28 cellular contexts compared by ENCODE assay signal in the genomic region with DNA sequence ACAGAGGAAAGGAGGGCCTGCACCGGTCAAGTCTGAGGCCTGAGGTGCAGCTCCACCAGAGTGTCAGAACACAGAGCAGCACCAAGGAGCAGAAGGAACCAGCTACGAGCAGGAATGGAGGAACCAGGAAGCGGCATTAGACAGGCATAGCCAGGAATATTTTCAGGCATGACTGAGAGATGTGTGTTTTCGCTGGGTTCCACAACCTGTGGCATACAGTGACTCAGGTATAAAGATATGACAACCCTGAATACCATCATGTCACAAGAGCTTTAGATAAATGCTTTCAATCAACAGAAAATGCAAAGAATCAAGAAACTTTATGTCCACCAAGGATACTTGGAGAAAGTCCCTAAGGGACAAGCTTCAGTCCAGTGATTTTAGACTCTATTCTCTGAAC.
"Had no signal": no experiment of that assay in that cellular context is flagged by ENCODE, and none has a peak within 500 bp of the region (broad histone marks: within the 10 kb centered on the region; RNA-seq: fewer than 3 reads in every experiment).

No MANE protein-coding gene starts in this region.

- H3K9me3 ChIP-seq: stomach, suprapubic skin, testis, thoracic aorta, thyroid gland, tibial artery, transverse colon, upper lobe of left lung, upper lobe of right lung, uterus, vagina had no signal

- H3K27me3 ChIP-seq: stomach, suprapubic skin, testis, thyroid gland, tibial artery, transverse colon, upper lobe of left lung, upper lobe of right lung, uterus, vagina had no signal

- H3K4me3 Mint-ChIP-seq: stimulated activated effector memory CD8-positive, alpha-beta T cell treated with anti-CD3 and anti-CD28 coated beads, Interleukin-12 subunit alpha, Interleukin-12 subunit beta, amount 100 ng/mL, for 72 hours; stimulated activated memory B cell treated with anti-CD40 and anti-IgM and Interleukin-4, amounts not matched to agents 10 μg/mL and 1 μg/mL and 100 μg/mL, for 72 hours; stimulated activated naive B cell treated with anti-CD40 and anti-IgM and Interleukin-4, amounts not matched to agents 10 μg/mL and 1 μg/mL and 100 μg/mL, for 72 hours; stimulated activated naive CD8-positive, alpha-beta T cell treated with anti-CD3 and anti-CD28 coated beads, Interleukin-15, amount 100 ng/mL, for 72 hours; stimulated activated naive CD8-positive, alpha-beta T cell treated with anti-CD3 and anti-CD28 coated beads, Interleukin-15, Interleukin-2, amounts not matched to agents 100 ng/mL and 50 ng/mL, for 24 hours; type B pancreatic cell had no signal

- H3K9me3 Mint-ChIP-seq: stimulated activated effector memory CD8-positive, alpha-beta T cell treated with anti-CD3 and anti-CD28 coated beads, Interleukin-12 subunit alpha, Interleukin-12 subunit beta, amount 100 ng/mL, for 72 hours; stimulated activated memory B cell treated with anti-CD40 and anti-IgM and Interleukin-4, amounts not matched to agents 10 μg/mL and 1 μg/mL and 100 μg/mL, for 72 hours; stimulated activated naive B cell treated with anti-CD40 and anti-IgM and Interleukin-4, amounts not matched to agents 10 μg/mL and 1 μg/mL and 100 μg/mL, for 72 hours; stimulated activated naive CD8-positive, alpha-beta T cell treated with anti-CD3 and anti-CD28 coated beads, Interleukin-15, amount 100 ng/mL, for 72 hours; stimulated activated naive CD8-positive, alpha-beta T cell treated with anti-CD3 and anti-CD28 coated beads, Interleukin-15, Interleukin-2, amounts not matched to agents 100 ng/mL and 50 ng/mL, for 24 hours; type B pancreatic cell had no signal

- H3K4me1 Mint-ChIP-seq: stimulated activated effector memory CD8-positive, alpha-beta T cell treated with anti-CD3 and anti-CD28 coated beads, Interleukin-12 subunit alpha, Interleukin-12 subunit beta, amount 100 ng/mL, for 72 hours; stimulated activated memory B cell treated with anti-CD40 and anti-IgM and Interleukin-4, amounts not matched to agents 10 μg/mL and 1 μg/mL and 100 μg/mL, for 72 hours; stimulated activated naive B cell treated with anti-CD40 and anti-IgM and Interleukin-4, amounts not matched to agents 10 μg/mL and 1 μg/mL and 100 μg/mL, for 72 hours; stimulated activated naive CD8-positive, alpha-beta T cell treated with anti-CD3 and anti-CD28 coated beads, Interleukin-15, amount 100 ng/mL, for 72 hours had no signal

- DNase-seq: stimulated activated CD4-positive, alpha-beta T cell treated with anti-CD3 and anti-CD28 coated beads, Interleukin-1b, Interleukin-23, amount 100 ng/mL, for 48 hours; stimulated activated CD4-positive, alpha-beta T cell treated with anti-CD3 and anti-CD28 coated beads, Interleukin-2, amount 100 ng/mL, for 48 hours; stimulated activated CD4-positive, alpha-beta T cell treated with anti-CD3 and anti-CD28 coated beads, Interleukin-4, amount 100 ng/mL, for 1 hour; stimulated activated CD4-positive, alpha-beta T cell treated with anti-CD3 and anti-CD28 coated beads, Interleukin-4, amount 100 ng/mL, for 24 hours; stimulated activated CD4-positive, alpha-beta T cell treated with anti-CD3 and anti-CD28 coated beads, Interleukin-4, amount 100 ng/mL, for 4 hours; stimulated activated CD8-positive, alpha-beta memory T cell treated with anti-CD3 and anti-CD28 coated beads, Interleukin-4, amount 100 ng/mL, for 48 hours; stimulated activated naive B cell treated with anti-CD40 and anti-IgM and Interleukin-4, amounts not matched to agents 10 μg/mL and 1 μg/mL and 100 μg/mL, for 72 hours; stimulated activated naive CD4-positive, alpha-beta T cell; stimulated activated naive CD4-positive, alpha-beta T cell treated with Interleukin-2 at 50 U/mL for 16 hours; stimulated activated naive CD8-positive, alpha-beta T cell treated with anti-CD3 and anti-CD28 coated beads, Interleukin-15, amount 100 ng/mL, for 72 hours; stimulated activated naive CD8-positive, alpha-beta T cell treated with anti-CD3 and anti-CD28 coated beads, Interleukin-15, Interleukin-2, amounts not matched to agents 100 U/mL and 50 U/mL, for 24 hours; stomach; substantia nigra; testis; thyroid gland; tibial artery; transverse colon; upper lobe of left lung; upper lobe of right lung; uterus had no signal

- FAIRE-seq: urothelium cell line had no signal

- H3K4me1 ChIP-seq: stomach, suprapubic skin, testis, thyroid gland, tibial artery, transverse colon, upper lobe of left lung, upper lobe of right lung, uterus, vagina had no signal

- H3K27me3 Mint-ChIP-seq: stimulated activated memory B cell treated with anti-CD40 and anti-IgM and Interleukin-4, amounts not matched to agents 10 μg/mL and 1 μg/mL and 100 μg/mL, for 72 hours; stimulated activated naive CD8-positive, alpha-beta T cell treated with anti-CD3 and anti-CD28 coated beads, Interleukin-15, amount 100 ng/mL, for 72 hours; type B pancreatic cell had no signal

- H3K36me3 Mint-ChIP-seq: stimulated activated effector memory CD8-positive, alpha-beta T cell treated with anti-CD3 and anti-CD28 coated beads, Interleukin-12 subunit alpha, Interleukin-12 subunit beta, amount 100 ng/mL, for 72 hours; stimulated activated memory B cell treated with anti-CD40 and anti-IgM and Interleukin-4, amounts not matched to agents 10 μg/mL and 1 μg/mL and 100 μg/mL, for 72 hours; stimulated activated naive B cell treated with anti-CD40 and anti-IgM and Interleukin-4, amounts not matched to agents 10 μg/mL and 1 μg/mL and 100 μg/mL, for 72 hours; type B pancreatic cell had no signal

- H3K36me3 ChIP-seq: stomach, suprapubic skin, thoracic aorta, thyroid gland, tibial artery, transverse colon, upper lobe of left lung, upper lobe of right lung, uterus, vagina had no signal

- H3K27ac ChIP-seq: stomach, suprapubic skin, testis, thoracic aorta, thyroid gland, tibial artery, transverse colon, upper lobe of left lung, upper lobe of right lung, uterus, vagina had no signal

- H3K4me3 ChIP-seq: stomach, suprapubic skin, testis, thoracic aorta, thyroid gland, tibial artery, transverse colon, upper lobe of left lung, upper lobe of right lung, uterus, vagina had no signal

- H3K27ac Mint-ChIP-seq: stimulated activated effector memory CD8-positive, alpha-beta T cell treated with anti-CD3 and anti-CD28 coated beads, Interleukin-12 subunit alpha, Interleukin-12 subunit beta, amount 100 ng/mL, for 72 hours; stimulated activated memory B cell treated with anti-CD40 and anti-IgM and Interleukin-4, amounts not matched to agents 10 μg/mL and 1 μg/mL and 100 μg/mL, for 72 hours; stimulated activated naive B cell treated with anti-CD40 and anti-IgM and Interleukin-4, amounts not matched to agents 10 μg/mL and 1 μg/mL and 100 μg/mL, for 72 hours; stimulated activated naive CD8-positive, alpha-beta T cell treated with anti-CD3 and anti-CD28 coated beads, Interleukin-15, Interleukin-2, amounts not matched to agents 100 ng/mL and 50 ng/mL, for 24 hours; type B pancreatic cell had no signal
